In genomic region chr10:23294638-23295247, GRCh38 we compare ENCODE assay signal across 10 cellular contexts. TPM values are rescaled to one million over a fixed set of nuclear protein-coding genes. Genes with fewer than 3 reads are reported as not detected.
DNase-seq lines count a peak whose midpoint lies in the region; ATAC-seq and TF ChIP-seq lines count a peak whose summit lies in the region.
"Had no signal": no experiment of that assay in that cellular context is flagged by ENCODE, and none has a peak within 500 bp of the region (broad histone marks: within the 10 kb centered on the region; RNA-seq: fewer than 3 reads in every experiment).

No MANE protein-coding gene starts in this region.

- H3K9ac ChIP-seq in adipocyte (ENCODE audit: low read length) = no peak overlapping the region

- ATAC-seq in GM23338 = no peak
- ATAC-seq: left lobe of liver had no signal

- H3K9me3 Mint-ChIP-seq in GM23338 = peaks cover 6% of the 10 kb centered on the region; the same call in 2 of the 3 replicates

- no peaks in the 10 kb centered on the region for H3K9me2 ChIP-seq in GM23338 (ENCODE audit: insufficient read depth)

- H3K4me3 ChIP-seq in AG10803 (ENCODE audit: low read length) (no peak overlapping the region), GM23338 (no peak overlapping the region), adipocyte (ENCODE audit: low read length) (no peak overlapping the region), kidney epithelial cell (ENCODE audit: low read depth, low read length) (no peak overlapping the region)

- TF ChIP-seq CTCF in AG10803 (conservative IDR thresholded peaks at IDR 0.05; ENCODE audit: low read length) (peak; percentile 61), GM23338 (conservative IDR thresholded peaks at IDR 0.05; ENCODE audit: low read depth in 2 of 2) (peak; percentile 44 to 89), kidney epithelial cell (IDR thresholded peaks at IDR 0.05; ENCODE audit: insufficient read depth, low read length, poor library complexity, severe bottlenecking) (peak; percentile 46)

- H3K27me3 ChIP-seq in GM23338 (ENCODE audit: insufficient read depth) (no peaks in the 10 kb centered on the region), adipocyte (replicated peaks; ENCODE audit: control insufficient read depth, insufficient read depth, low read length) (peaks cover 23% of the 10 kb centered on the region), kidney epithelial cell (ENCODE audit: control insufficient read depth, insufficient read depth, low read length) (peaks cover 4% of the 10 kb centered on the region)

- H3K4me3 Mint-ChIP-seq in GM23338 = no peak overlapping the region

- H3K4me1 ChIP-seq in GM23338 (ENCODE audit: insufficient read depth) = 0 out of 2 replicates have a peak, but pooled peaks cover 5% of the 10 kb centered on the region
- no peaks in the 10 kb centered on the region for H3K4me1 ChIP-seq in adipocyte (ENCODE audit: control insufficient read depth, insufficient read depth, low read length)

- no peaks in the 10 kb centered on the region for H3K9me3 ChIP-seq in adipocyte (ENCODE audit: control insufficient read depth, low read length)

- H3K79me2 ChIP-seq in GM23338 (replicated peaks; ENCODE audit: insufficient read depth) = no peaks in the 10 kb centered on the region

- H3F3A ChIP-seq in GM23338 (replicated peaks; ENCODE audit: low read depth) = no peaks in the 10 kb centered on the region

- H4K20me1 ChIP-seq in GM23338 (replicated peaks; ENCODE audit: insufficient read depth) = no peaks in the 10 kb centered on the region

- no peak overlapping the region for H3K4me2 ChIP-seq in GM23338

- no peak overlapping the region for H3K27ac ChIP-seq in GM23338 (ENCODE audit: low read depth)

- no peaks in the 10 kb centered on the region for H3K36me3 ChIP-seq in GM23338 (ENCODE audit: insufficient read depth)
- no peaks in the 10 kb centered on the region for H3K36me3 ChIP-seq in adipocyte (ENCODE audit: control insufficient read depth, insufficient read depth, low read length, severe bottlenecking)
- H3K36me3 ChIP-seq in kidney epithelial cell (ENCODE audit: control insufficient read depth, insufficient read depth, low read length) = no peaks in the 10 kb centered on the region

- DNase-seq in AG10803 (ENCODE audit: low read depth) (peak; percentile 16), GM23338 (ENCODE audit: low spot score) (peak; percentile 62), adipocyte (ENCODE audit: low read depth) (peak; percentile 57), kidney epithelial cell (ENCODE audit: low read depth) (no peak), NCI-H2081 (lab: John Stamatoyannopoulos, UW) (no peak), NCI-H187 (lab: John Stamatoyannopoulos, UW) (no peak), NCI-H2107 treated with DMSO at 0.1 percent for 48 hours (lab: John Stamatoyannopoulos, UW; ENCODE audit: unreplicated experiment) (no peak), iPS-NIHi11 (ENCODE audit: low spot score) (no peak)
- DNase-seq: NCI-H1092 had no signal

- H2AFZ ChIP-seq in GM23338 = no peak overlapping the region

- no peak overlapping the region for H3K27ac Mint-ChIP-seq in GM23338

- no peaks in the 10 kb centered on the region for H3K36me3 Mint-ChIP-seq in GM23338 (ENCODE audit: low read depth)

- peaks cover 2% of the 10 kb centered on the region; the same call in 2 of the 3 replicates for H3K4me1 Mint-ChIP-seq in GM23338

- peaks cover 4% of the 10 kb centered on the region for H3K27me3 Mint-ChIP-seq in GM23338 (ENCODE audit: insufficient read depth, low read depth, poor library complexity)

TF ChIP-seq in GM23338, 12 proteins besides CTCF, POLR2A, EP300 and RAD21:
- TF ChIP-seq CREB1 (CRISPR knock-in tag; IDR thresholded peaks at IDR 0.05; ENCODE audit: low read depth) = no peak
- no peak for TF ChIP-seq JUNB (IDR thresholded peaks at IDR 0.05; ENCODE audit: unreplicated experiment)

RNA-seq across cellular contexts. Expression of gene C10orf67, which starts 49.9 kb away (rescaled TPM):
- total RNA-seq in GM23338 (2014; rRNA removed; shearing (Covaris generic)) = not detected in 2 replicates
- 0.16 TPM in 2 replicates for polyA plus RNA-seq in GM23338 (2016; fragmentation: Nextera tagmentation; extraction: Ambion mirVana)
- total RNA-seq in kidney epithelial cell = 0.07 TPM in 1 of 2 replicates, not detected in the other
- total RNA-seq: left lobe of liver had no signal

Comparison
In these comparisons a context has a peak if more than half of its experiments do, and no peak if none do; other contexts are left out.
1. DNase-seq: peak in AG10803 (single experiment), GM23338 (single experiment) and adipocyte (single experiment); none in kidney epithelial cell (single experiment), NCI-H2081 (0 of 2), NCI-H187 (0 of 2), NCI-H2107 treated with DMSO at 0.1 percent for 48 hours (single experiment) and iPS-NIHi11 (single experiment).
2. Peak in every context shown above with its lines, with median percentiles within 50 percentile points of each other: CTCF ChIP-seq.